Comparison of ENCODE assay signal across 16 cellular contexts in genomic region chr19:17479325-17479791, GRCh38. TPM values are rescaled to one million over a fixed set of nuclear protein-coding genes. Genes with fewer than 3 reads are reported as not detected.
DNase-seq lines count a peak whose midpoint lies in the region; ATAC-seq and TF ChIP-seq lines count a peak whose summit lies in the region.
"Had no signal": no experiment of that assay in that cellular context is flagged by ENCODE, and none has a peak within 500 bp of the region (broad histone marks: within the 10 kb centered on the region; RNA-seq: fewer than 3 reads in every experiment).

No MANE protein-coding gene starts in this region.

- peak overlapping the region in 5 of 11 experiments; percentile 29 to 81 (median 45); a peak in 10 of 22 replicates for H3K27ac ChIP-seq in BLaER1 treated with 17β-estradiol and CSF1 and Interleukin-3, amounts not matched to agents 10 nM and 100 nM
- H3K27ac ChIP-seq in HUES64 (ENCODE audit: low read depth, low read length), result peak overlapping the region; percentile 88; the same call in 1 of the 2 replicates
- no peak overlapping the region for H3K27ac ChIP-seq in neural progenitor cell

- no peaks in the 10 kb centered on the region for H3K27me3 Mint-ChIP-seq in dendritic cell treated with granulocyte-macrophage colony-stimulating factor and Interleukin-4, amounts not matched to agents 40 ng/mL and 50 ng/mL, for 4 days
- peaks cover 3% of the 10 kb centered on the region for H3K27me3 Mint-ChIP-seq in neural progenitor cell (ENCODE audit: insufficient read depth, low read depth)
- H3K27me3 Mint-ChIP-seq: activated CD4-positive, alpha-beta T cell treated with anti-CD3 and anti-CD28 coated beads, Interleukin-2, amount 10 ng/mL, durations not matched to agents 7 days and 5 days; type B pancreatic cell had no signal

- H3K4me3 ChIP-seq in BLaER1 treated with 17β-estradiol and CSF1 and Interleukin-3, amounts not matched to agents 10 nM and 100 nM, result no peak overlapping the region
- H3K4me3 ChIP-seq in HUES64 (ENCODE audit: low read length), result no peak overlapping the region
- H3K4me3 ChIP-seq in neural progenitor cell, result no peak overlapping the region

- peaks cover 31 to 90% (median 76%) of the 10 kb centered on the region in 10 experiments for H3K4me1 ChIP-seq in BLaER1 treated with 17β-estradiol and CSF1 and Interleukin-3, amounts not matched to agents 10 nM and 100 nM
- H3K4me1 ChIP-seq in HUES64 (ENCODE audit: insufficient read depth, low read length) (0 out of 2 replicates have a peak, but pooled peaks cover 9% of the 10 kb centered on the region), neural progenitor cell (peaks cover 5% of the 10 kb centered on the region)

- H3K4me2 ChIP-seq in BLaER1 treated with 17β-estradiol and CSF1 and Interleukin-3, amounts not matched to agents 10 nM and 100 nM, result peak overlapping the region in 6 of 11 experiments; percentile 0 to 88 (median 32); a peak in 5 of 22 replicates
- no peak overlapping the region for H3K4me2 ChIP-seq in neural progenitor cell

- H3K9me3 Mint-ChIP-seq in dendritic cell treated with granulocyte-macrophage colony-stimulating factor and Interleukin-4, amounts not matched to agents 40 ng/mL and 50 ng/mL, for 4 days, result no peaks in the 10 kb centered on the region
- no peaks in the 10 kb centered on the region for H3K9me3 Mint-ChIP-seq in neural progenitor cell
- H3K9me3 Mint-ChIP-seq: activated CD4-positive, alpha-beta T cell treated with anti-CD3 and anti-CD28 coated beads, Interleukin-2, amount 10 ng/mL, durations not matched to agents 7 days and 5 days; CD8-positive, alpha-beta memory T cell; type B pancreatic cell had no signal

- ATAC-seq in GM21529 (IDR thresholded peaks at IDR 0.05; ENCODE audit: unreplicated experiment), result no peak
- ATAC-seq in GM18870 (IDR thresholded peaks at IDR 0.05; ENCODE audit: unreplicated experiment), result no peak

- H3K79me2 ChIP-seq in neural progenitor cell (ENCODE audit: low read depth), result no peaks in the 10 kb centered on the region

- no peak overlapping the region for H2AFZ ChIP-seq in neural progenitor cell (replicated peaks)

- peaks cover 53% of the 10 kb centered on the region for H3K4me1 Mint-ChIP-seq in dendritic cell treated with granulocyte-macrophage colony-stimulating factor and Interleukin-4, amounts not matched to agents 40 ng/mL and 50 ng/mL, for 4 days (ENCODE audit: low read depth)
- peaks cover 19% of the 10 kb centered on the region for H3K4me1 Mint-ChIP-seq in neural progenitor cell
- H3K4me1 Mint-ChIP-seq: activated CD4-positive, alpha-beta T cell treated with anti-CD3 and anti-CD28 coated beads, Interleukin-2, amount 10 ng/mL, durations not matched to agents 7 days and 5 days; CD8-positive, alpha-beta memory T cell had no signal

- peaks cover 0 to 8% (median 0%) of the 10 kb centered on the region in 11 experiments; a peak in 3 of 22 replicates for H3K36me3 ChIP-seq in BLaER1 treated with 17β-estradiol and CSF1 and Interleukin-3, amounts not matched to agents 10 nM and 100 nM
- H3K36me3 ChIP-seq in HUES64 (ENCODE audit: insufficient read depth, low read length) (no peaks in the 10 kb centered on the region), neural progenitor cell (no peaks in the 10 kb centered on the region)

- TF ChIP-seq CTCF in neural progenitor cell (IDR thresholded peaks at IDR 0.05), result no peak

- WGBS in HUES64, result 40% methylated on average over 5 of the region's 6 CpGs

- H3K9me3 ChIP-seq in BLaER1 treated with 17β-estradiol and CSF1 and Interleukin-3, amounts not matched to agents 10 nM and 100 nM (replicated peaks in 1 of 11), result no peaks in the 10 kb centered on the region
- H3K9me3 ChIP-seq in HUES64 (ENCODE audit: insufficient read depth, low read depth, low read length), result no peaks in the 10 kb centered on the region
- H3K9me3 ChIP-seq in neural progenitor cell (ENCODE audit: low read depth), result no peaks in the 10 kb centered on the region

- no peak overlapping the region for H3K4me3 Mint-ChIP-seq in dendritic cell treated with granulocyte-macrophage colony-stimulating factor and Interleukin-4, amounts not matched to agents 40 ng/mL and 50 ng/mL, for 4 days
- H3K4me3 Mint-ChIP-seq in neural progenitor cell, result peak overlapping the region; percentile 52
- H3K4me3 Mint-ChIP-seq: activated CD4-positive, alpha-beta T cell treated with anti-CD3 and anti-CD28 coated beads, Interleukin-2, amount 10 ng/mL, durations not matched to agents 7 days and 5 days; CD8-positive, alpha-beta memory T cell; type B pancreatic cell had no signal

- H3K9ac ChIP-seq in BLaER1 treated with 17β-estradiol and CSF1 and Interleukin-3, amounts not matched to agents 10 nM and 100 nM, result 0 out of 22 replicates have a peak overlapping the region, but pooled peaks of 3 of the 11 experiments have one; percentile 5 to 24 (median 9)
- H3K9ac ChIP-seq in HUES64 (ENCODE audit: low read depth, low read length) (no peak overlapping the region), neural progenitor cell (no peak overlapping the region)

- DNase-seq in neural progenitor cell (ENCODE audit: low spot score) (no peak), NCI-H1105 treated with DMSO at 0.1 percent for 48 hours (lab: John Stamatoyannopoulos, UW) (no peak), OCI-M2 (lab: John Stamatoyannopoulos, UW; ENCODE audit: unreplicated experiment) (no peak)
- DNase-seq: activated CD4-positive, alpha-beta T cell treated with anti-CD3 and anti-CD28 coated beads, Interleukin-2, amount 10 ng/mL, durations not matched to agents 7 days and 5 days; activated effector memory CD4-positive, alpha-beta T cell treated with Interleukin-2 at 50 U/mL for 16 hours; CD8-positive, alpha-beta memory T cell; NCI-H187 had no signal

- H4K20me1 ChIP-seq in BLaER1 treated with 17β-estradiol and CSF1 and Interleukin-3, amounts not matched to agents 10 nM and 100 nM, result peaks cover 0 to 27% (median 0%) of the 10 kb centered on the region in 11 experiments; a peak in 2 of 22 replicates
- H4K20me1 ChIP-seq in neural progenitor cell (ENCODE audit: low read depth), result peaks cover 11% of the 10 kb centered on the region

- intact Hi-C loops in dendritic cell treated with granulocyte-macrophage colony-stimulating factor and Interleukin-4, amounts not matched to agents 40 ng/mL and 50 ng/mL, for 4 days (cut with micrococcal nuclease), result no loop called here

- H3K27ac Mint-ChIP-seq in dendritic cell treated with granulocyte-macrophage colony-stimulating factor and Interleukin-4, amounts not matched to agents 40 ng/mL and 50 ng/mL, for 4 days, result peak overlapping the region; percentile 44
- peak overlapping the region; percentile 84 for H3K27ac Mint-ChIP-seq in neural progenitor cell
- H3K27ac Mint-ChIP-seq: activated CD4-positive, alpha-beta T cell treated with anti-CD3 and anti-CD28 coated beads, Interleukin-2, amount 10 ng/mL, durations not matched to agents 7 days and 5 days; CD8-positive, alpha-beta memory T cell; type B pancreatic cell had no signal

- no peaks in the 10 kb centered on the region for H3F3A ChIP-seq in neural progenitor cell (ENCODE audit: low read depth)

- no peaks in the 10 kb centered on the region for H3K27me3 ChIP-seq in BLaER1 treated with 17β-estradiol and CSF1 and Interleukin-3, amounts not matched to agents 10 nM and 100 nM
- H3K27me3 ChIP-seq in HUES64 (ENCODE audit: insufficient read depth, low read length) (no peaks in the 10 kb centered on the region), neural progenitor cell (no peaks in the 10 kb centered on the region)

- peaks cover 9% of the 10 kb centered on the region for H3K36me3 Mint-ChIP-seq in dendritic cell treated with granulocyte-macrophage colony-stimulating factor and Interleukin-4, amounts not matched to agents 40 ng/mL and 50 ng/mL, for 4 days (ENCODE audit: low read depth)
- H3K36me3 Mint-ChIP-seq in neural progenitor cell, result no peaks in the 10 kb centered on the region
- H3K36me3 Mint-ChIP-seq: CD8-positive, alpha-beta memory T cell; type B pancreatic cell had no signal

RNA-seq across cellular contexts. Expression of gene SLC27A1, which starts 9.0 kb away (rescaled TPM):
- polyA plus RNA-seq in HUES64 (2013, experiment 1 of 2), result 3.4 TPM
- 4.6 TPM for polyA plus RNA-seq in HUES64 (2013, experiment 2 of 2)
- total RNA-seq in neural progenitor cell (ENCODE audit: low replicate concordance), result 13.9 and 22.4 TPM in 2 replicates

RNA-seq across cellular contexts. Expression of gene NXNL1, which starts 18.6 kb away (rescaled TPM):
- polyA plus RNA-seq in HUES64 (2013, experiment 1 of 2), result not detected
- not detected for polyA plus RNA-seq in HUES64 (2013, experiment 2 of 2)
- not detected in 2 replicates for total RNA-seq in neural progenitor cell (ENCODE audit: low replicate concordance)
- total RNA-seq: activated CD4-positive, alpha-beta T cell treated with anti-CD3 and anti-CD28 coated beads, Interleukin-2, amount 10 ng/mL, durations not matched to agents 7 days and 5 days; CD8-positive, alpha-beta memory T cell; cerebellum; glomerular endothelial cell; lung microvascular endothelial cell had no signal
- polyA plus RNA-seq: CD8-positive, alpha-beta memory T cell had no signal

RNA-seq across cellular contexts. Expression of gene TMEM221, which starts 30.9 kb away (rescaled TPM):
- polyA plus RNA-seq in HUES64 (2013, experiment 1 of 2), result 0.85 TPM
- polyA plus RNA-seq in HUES64 (2013, experiment 2 of 2), result 1.3 TPM
- total RNA-seq in neural progenitor cell (ENCODE audit: low replicate concordance), result 0.17 and 2.2 TPM in 2 replicates
- total RNA-seq: activated CD4-positive, alpha-beta T cell treated with anti-CD3 and anti-CD28 coated beads, Interleukin-2, amount 10 ng/mL, durations not matched to agents 7 days and 5 days; CD8-positive, alpha-beta memory T cell; lung microvascular endothelial cell had no signal
- polyA plus RNA-seq: CD8-positive, alpha-beta memory T cell had no signal

RNA-seq across cellular contexts. Expression of gene PGLS, which starts 32.1 kb away (rescaled TPM):
- 50.3 TPM for polyA plus RNA-seq in HUES64 (2013, experiment 1 of 2)
- 50.3 TPM for polyA plus RNA-seq in HUES64 (2013, experiment 2 of 2)
- total RNA-seq in neural progenitor cell (ENCODE audit: low replicate concordance), result 22.8 and 86.0 TPM in 2 replicates

RNA-seq across cellular contexts. Expression of gene MVB12A, which starts 59.5 kb away (rescaled TPM):
- 31.2 TPM for polyA plus RNA-seq in HUES64 (2013, experiment 1 of 2)
- polyA plus RNA-seq in HUES64 (2013, experiment 2 of 2), result 41.1 TPM
- 33.2 and 88.6 TPM in 2 replicates for total RNA-seq in neural progenitor cell (ENCODE audit: low replicate concordance)
